13 cellular contexts compared by ENCODE assay signal in the genomic region with DNA sequence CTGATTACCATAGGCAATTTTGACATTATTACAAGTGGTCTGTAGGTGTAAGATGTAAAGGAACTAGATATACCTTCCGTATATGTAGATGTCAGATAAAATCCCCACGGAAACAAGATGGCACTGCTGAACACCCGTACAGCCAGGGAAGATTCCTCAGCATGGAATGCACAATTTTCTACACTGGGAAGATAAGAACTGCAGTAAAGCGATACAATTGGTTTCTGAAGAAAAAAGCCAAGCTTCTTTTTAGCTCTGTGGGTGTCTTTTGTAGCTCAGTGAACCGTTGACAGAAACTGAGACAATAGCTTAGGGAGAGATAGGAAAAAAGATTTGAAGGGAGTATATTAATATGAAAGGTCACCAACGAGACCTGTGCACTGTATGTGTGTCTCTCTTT.
DNase-seq lines count a peak whose midpoint lies in the region; ATAC-seq and TF ChIP-seq lines count a peak whose summit lies in the region.
"Had no signal": no experiment of that assay in that cellular context is flagged by ENCODE, and none has a peak within 500 bp of the region (broad histone marks: within the 10 kb centered on the region; RNA-seq: fewer than 3 reads in every experiment).

No MANE protein-coding gene starts in this region.

- H3K27ac ChIP-seq in PC-9 (no peak overlapping the region), neural cell (ENCODE audit: low read length) (peak overlapping the region; percentile 43)

- H3K9me2 ChIP-seq in PC-9 (ENCODE audit: insufficient read depth) (no peaks in the 10 kb centered on the region), neural cell (ENCODE audit: insufficient read depth, low read length) (no peaks in the 10 kb centered on the region)

- POLR2A ChIA-PET in PC-9 (lab: Charles Lee; ENCODE audit: unreplicated experiment), result no interaction called here

- no peak overlapping the region for H3K4me2 ChIP-seq in PC-9
- H3K4me2 ChIP-seq in neural cell (ENCODE audit: low read length), result peak overlapping the region; percentile 38

- no peak for TF ChIP-seq EP300 in neural cell (conservative IDR thresholded peaks at IDR 0.05; ENCODE audit: poor library complexity, severe bottlenecking)

- H3K9ac ChIP-seq in neural cell (ENCODE audit: low read length), result no peak overlapping the region

- CTCF ChIA-PET in PC-9 (lab: Charles Lee), result no interaction called here

- H3K4me3 ChIP-seq in PC-9 (no peak overlapping the region), neural cell (ENCODE audit: low read length) (peak overlapping the region; percentile 30)

- H3K9me3 ChIP-seq in PC-9 (ENCODE audit: insufficient read depth, low read depth) (no peaks in the 10 kb centered on the region; the same call in 1 of the 2 replicates), neural cell (ENCODE audit: low read length) (no peaks in the 10 kb centered on the region)

- TF ChIP-seq RAD21 in neural cell (conservative IDR thresholded peaks at IDR 0.05), result peak; percentile 36

- BruUV-seq in PC-9 (replicated peaks; lab: Mats Ljungman, UMichigan), result no TSS peak

- intact Hi-C loops in PC-9 (cut with micrococcal nuclease; ENCODE audit: unreplicated experiment), result no loop called here

- no peaks in the 10 kb centered on the region for H3K4me1 ChIP-seq in PC-9 (replicated peaks; ENCODE audit: insufficient read depth)

- H3K79me2 ChIP-seq in PC-9 (ENCODE audit: low read depth), result no peaks in the 10 kb centered on the region
- H3K79me2 ChIP-seq in neural cell (replicated peaks; ENCODE audit: insufficient read depth, low read length), result no peaks in the 10 kb centered on the region

- H2AFZ ChIP-seq in PC-9, result peak overlapping the region; percentile 11; the same call in 1 of the 2 replicates
- H2AFZ ChIP-seq in neural cell (ENCODE audit: low read depth, low read length), result peak overlapping the region; percentile 9

- no peaks in the 10 kb centered on the region for H4K20me1 ChIP-seq in PC-9 (ENCODE audit: insufficient read depth)
- no peaks in the 10 kb centered on the region for H4K20me1 ChIP-seq in neural cell (ENCODE audit: insufficient read depth)

- H3K27me3 ChIP-seq in PC-9 (ENCODE audit: insufficient read depth, low read depth) (no peaks in the 10 kb centered on the region), neural cell (ENCODE audit: insufficient read depth, low read depth, low read length) (no peaks in the 10 kb centered on the region)

- ATAC-seq in GM18520 (IDR thresholded peaks at IDR 0.05; ENCODE audit: unreplicated experiment), result no peak

- no peaks in the 10 kb centered on the region for H3F3A ChIP-seq in PC-9 (ENCODE audit: insufficient read depth, low read depth)
- H3F3A ChIP-seq in neural cell (ENCODE audit: insufficient read depth, low read length, poor library complexity, severe bottlenecking), result peaks cover 4% of the 10 kb centered on the region

- TF ChIP-seq CTCF in PC-9 (conservative IDR thresholded peaks at IDR 0.05), result no peak
- TF ChIP-seq CTCF in neural cell (IDR thresholded peaks at IDR 0.05; ENCODE audit: poor library complexity, severe bottlenecking), result peak; percentile 10

- DNase-seq in NCI-H146 treated with DMSO at 0.1 percent for 48 hours (lab: John Stamatoyannopoulos, UW; ENCODE audit: unreplicated experiment) (peak; percentile 77), PC-9 (no peak), retina (peak; percentile 30), NCI-H748 (lab: John Stamatoyannopoulos, UW; ENCODE audit: unreplicated experiment) (no peak), NCI-H2107 treated with DMSO at 0.1 percent for 48 hours (lab: John Stamatoyannopoulos, UW; ENCODE audit: unreplicated experiment) (no peak)
- DNase-seq: C1 segment of cervical spinal cord; Calu3; CD4-positive, alpha-beta T cell; DMS 273 treated with DMSO at 0.1 percent for 48 hours; HCEC 1CT; HFFc6 had no signal

- no peaks in the 10 kb centered on the region for H3K36me3 ChIP-seq in PC-9 (ENCODE audit: low read depth)
- no peaks in the 10 kb centered on the region for H3K36me3 ChIP-seq in neural cell (ENCODE audit: insufficient read depth, low read length)

TF ChIP-seq in neural cell, 6 proteins besides CTCF, POLR2A, EP300 and RAD21:
- no peak for TF ChIP-seq MXI1 (conservative IDR thresholded peaks at IDR 0.05; ENCODE audit: poor library complexity, severe bottlenecking)
- TF ChIP-seq, protein P1, sequence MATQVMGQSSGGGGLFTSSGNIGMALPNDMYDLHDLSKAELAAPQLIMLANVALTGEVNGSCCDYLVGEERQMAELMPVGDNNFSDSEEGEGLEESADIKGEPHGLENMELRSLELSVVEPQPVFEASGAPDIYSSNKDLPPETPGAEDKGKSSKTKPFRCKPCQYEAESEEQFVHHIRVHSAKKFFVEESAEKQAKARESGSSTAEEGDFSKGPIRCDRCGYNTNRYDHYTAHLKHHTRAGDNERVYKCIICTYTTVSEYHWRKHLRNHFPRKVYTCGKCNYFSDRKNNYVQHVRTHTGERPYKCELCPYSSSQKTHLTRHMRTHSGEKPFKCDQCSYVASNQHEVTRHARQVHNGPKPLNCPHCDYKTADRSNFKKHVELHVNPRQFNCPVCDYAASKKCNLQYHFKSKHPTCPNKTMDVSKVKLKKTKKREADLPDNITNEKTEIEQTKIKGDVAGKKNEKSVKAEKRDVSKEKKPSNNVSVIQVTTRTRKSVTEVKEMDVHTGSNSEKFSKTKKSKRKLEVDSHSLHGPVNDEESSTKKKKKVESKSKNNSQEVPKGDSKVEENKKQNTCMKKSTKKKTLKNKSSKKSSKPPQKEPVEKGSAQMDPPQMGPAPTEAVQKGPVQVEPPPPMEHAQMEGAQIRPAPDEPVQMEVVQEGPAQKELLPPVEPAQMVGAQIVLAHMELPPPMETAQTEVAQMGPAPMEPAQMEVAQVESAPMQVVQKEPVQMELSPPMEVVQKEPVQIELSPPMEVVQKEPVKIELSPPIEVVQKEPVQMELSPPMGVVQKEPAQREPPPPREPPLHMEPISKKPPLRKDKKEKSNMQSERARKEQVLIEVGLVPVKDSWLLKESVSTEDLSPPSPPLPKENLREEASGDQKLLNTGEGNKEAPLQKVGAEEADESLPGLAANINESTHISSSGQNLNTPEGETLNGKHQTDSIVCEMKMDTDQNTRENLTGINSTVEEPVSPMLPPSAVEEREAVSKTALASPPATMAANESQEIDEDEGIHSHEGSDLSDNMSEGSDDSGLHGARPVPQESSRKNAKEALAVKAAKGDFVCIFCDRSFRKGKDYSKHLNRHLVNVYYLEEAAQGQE (IDR thresholded peaks at IDR 0.05; ENCODE audit: borderline replicate concordance), result peak; percentile 80
- TF ChIP-seq SMC3 (conservative IDR thresholded peaks at IDR 0.05; ENCODE audit: poor library complexity), result peak; percentile 27

Comparison
In these comparisons a context has a peak if more than half of its experiments do, and no peak if none do; other contexts are left out.
1. DNase-seq: peak in NCI-H146 treated with DMSO at 0.1 percent for 48 hours (single experiment) and retina (single experiment); none in PC-9 (0 of 2), NCI-H748 (single experiment) and NCI-H2107 treated with DMSO at 0.1 percent for 48 hours (single experiment).